Comparison of ENCODE assay signal across 1 cellular context in genomic region chr1:97893844-97894243, GRCh38.
TF ChIP-seq lines count a peak whose summit lies in the region.

No MANE protein-coding gene starts in this region.

TF ChIP-seq in SK-N-SH, 30 proteins besides CTCF, POLR2A, EP300 and RAD21 (continued from another document):
- peak; percentile 63 for TF ChIP-seq PBX3 (IDR thresholded peaks at IDR 0.05)
- no peak for TF ChIP-seq NRF1 (IDR thresholded peaks at IDR 0.05; ENCODE audit: low read depth, low read length)
- no peak for TF ChIP-seq RFX5 (IDR thresholded peaks at IDR 0.05; ENCODE audit: low read length)
